Comparison of ENCODE assay signal across 8 cellular contexts in the genomic region with DNA sequence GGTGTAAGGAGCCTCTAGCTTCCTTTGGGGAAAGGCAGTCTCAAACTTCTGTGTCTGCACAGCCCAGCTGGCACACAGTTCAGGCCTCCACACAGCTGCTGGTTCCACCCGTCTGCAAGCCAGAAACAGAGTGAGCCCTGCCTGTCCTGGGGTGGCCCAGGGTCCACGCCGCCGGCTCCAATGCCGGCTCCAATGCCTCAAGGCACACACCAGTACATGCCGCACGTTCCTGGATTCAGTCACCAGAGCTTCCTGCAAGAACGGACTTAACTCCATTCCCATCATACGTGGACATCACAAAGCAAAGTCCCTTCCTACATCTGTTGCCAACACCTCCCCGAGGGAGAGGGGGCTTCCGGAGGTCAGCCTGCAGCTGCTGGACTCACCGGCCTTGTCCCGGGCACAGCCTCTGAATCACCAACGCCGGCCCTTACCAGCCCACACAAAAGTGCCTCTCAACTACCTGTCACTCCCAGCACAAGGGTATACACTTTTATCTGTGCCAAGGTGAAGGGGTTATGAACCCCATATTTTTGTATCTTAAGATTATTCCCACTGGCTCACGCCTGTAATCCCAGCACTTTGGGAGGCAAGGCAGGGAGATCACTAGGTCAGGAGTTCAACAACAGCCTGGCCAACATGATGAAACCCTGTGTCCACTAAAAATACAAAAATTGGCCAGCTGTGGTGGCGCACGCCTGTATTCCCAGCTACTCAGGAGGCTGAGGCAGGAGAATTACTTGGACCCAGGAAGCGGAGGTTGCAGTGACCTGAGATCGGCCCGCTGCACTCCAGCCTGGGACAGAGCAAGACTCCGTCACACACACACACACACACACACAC. TPM values are rescaled to one million over a fixed set of nuclear protein-coding genes. Genes with fewer than 3 reads are reported as not detected.
DNase-seq lines count a peak whose midpoint lies in the region; ATAC-seq, FAIRE-seq and TF ChIP-seq lines count a peak whose summit lies in the region.

No MANE protein-coding gene starts in this region.

- H3K9me3 ChIP-seq in colonic mucosa = no peaks in the 10 kb centered on the region
- H3K9me3 ChIP-seq in kidney (ENCODE audit: control insufficient read depth in 1 of 2, low read length in 2 of 2) = no peaks in the 10 kb centered on the region
- H3K9me3 ChIP-seq in skeletal muscle satellite cell (replicated peaks; ENCODE audit: low read length) = no peaks in the 10 kb centered on the region

- no peak for FAIRE-seq in kidney (lab: Jason Lieb, UNC)

- intact Hi-C loops in colonic mucosa (cut with DNase I) (no loop called here), kidney (cut with DNase I) (no loop called here)

- no peak for TF ChIP-seq CTCF in colonic mucosa (IDR thresholded peaks at IDR 0.05)
- no peak for TF ChIP-seq CTCF in kidney (IDR thresholded peaks at IDR 0.05; ENCODE audit: borderline replicate concordance, extremely low read depth, insufficient read depth)

- H3K9ac ChIP-seq in colonic mucosa (ENCODE audit: low read depth in 2 of 2, low read length in 2 of 2) (peak overlapping the region; percentile 12 to 46), kidney (ENCODE audit: low read length in 2 of 2) (peak overlapping the region in 1 of 2 donors; percentile 67), skeletal muscle satellite cell (ENCODE audit: low read depth, low read length) (peak overlapping the region; percentile 60)

- H3K36me3 ChIP-seq in H7 (replicated peaks; ENCODE audit: control insufficient read depth, insufficient read depth, low read length) (peaks cover 4% of the 10 kb centered on the region), colonic mucosa (no peaks in the 10 kb centered on the region), kidney (ENCODE audit: control insufficient read depth in 1 of 2, insufficient read depth in 2 of 2, low read length in 2 of 2) (peaks cover 3 to 18% of the 10 kb centered on the region in 2 donors), skeletal muscle satellite cell (ENCODE audit: insufficient read depth, low read length) (peaks cover 34% of the 10 kb centered on the region)

- H3K4me3 ChIP-seq in H7 (ENCODE audit: insufficient read depth, low read depth, low read length) (no peak overlapping the region), colonic mucosa (no peak overlapping the region), kidney (ENCODE audit: low read length in 2 of 2) (peak overlapping the region in 1 of 2 donors; percentile 8), skeletal muscle satellite cell (ENCODE audit: low read length) (peak overlapping the region; percentile 53)

- peak overlapping the region; percentile 73 for H3K4me2 ChIP-seq in skeletal muscle satellite cell (ENCODE audit: low read length)

- no peak for ATAC-seq in HG03565 (IDR thresholded peaks at IDR 0.05; ENCODE audit: unreplicated experiment)

- H3K27ac ChIP-seq in colonic mucosa (peak overlapping the region; percentile 29), kidney (ENCODE audit: low read depth in 2 of 2, low read length in 2 of 2) (peak overlapping the region; percentile 84 to 90)

- H3K27me3 ChIP-seq in H7 (ENCODE audit: control insufficient read depth, insufficient read depth, low read length) (no peaks in the 10 kb centered on the region), colonic mucosa (no peaks in the 10 kb centered on the region), skeletal muscle satellite cell (ENCODE audit: control insufficient read depth, insufficient read depth, low read length) (no peaks in the 10 kb centered on the region)

- peak; percentile 48 for DNase-seq in H7
- DNase-seq in colonic mucosa = no peak
- DNase-seq in kidney = peak; percentile 85
- no peak for DNase-seq in NCI-H748 treated with DMSO at 0.1 percent for 48 hours (lab: John Stamatoyannopoulos, UW)
- no peak for DNase-seq in NCI-H82 (lab: John Stamatoyannopoulos, UW)
- no peak for DNase-seq in cortex of kidney (lab: John Stamatoyannopoulos, UW)

- peaks cover 5% of the 10 kb centered on the region for H3K4me1 ChIP-seq in colonic mucosa
- H3K4me1 ChIP-seq in kidney (ENCODE audit: control insufficient read depth in 1 of 2, insufficient read depth in 1 of 2, low read depth in 1 of 2, low read length in 2 of 2) = peaks cover 41 to 45% of the 10 kb centered on the region in 2 donors
- peaks cover 70% of the 10 kb centered on the region for H3K4me1 ChIP-seq in skeletal muscle satellite cell (ENCODE audit: control insufficient read depth, insufficient read depth, low read length)

RNA-seq across cellular contexts. Expression of a gene that starts 8.4 kb away (rescaled TPM):
- total RNA-seq in H7 (2014; rRNA removed; shearing (Covaris generic)) = 73.1 and 97.7 TPM in 2 replicates
- total RNA-seq in colonic mucosa (10 to 100 TPM; 54.0 to 66.6 TPM), kidney (52.7 TPM)
- polyA plus RNA-seq in kidney (ENCODE audit: insufficient read depth, low read depth, low replicate concordance) = 34.8 TPM
- total RNA-seq in skeletal muscle satellite cell (2012; rRNA removed) = 91.8 and 122 TPM in 2 replicates

RNA-seq across cellular contexts. Expression of a gene that starts 10.5 kb away (rescaled TPM):
- total RNA-seq in H7 (2014; rRNA removed; shearing (Covaris generic)) = 121 and 122 TPM in 2 replicates
- total RNA-seq in colonic mucosa (10 to 100 TPM; 15.6 to 53.2 TPM), kidney (10.0 TPM)
- 2.7 TPM for polyA plus RNA-seq in kidney (ENCODE audit: insufficient read depth, low read depth, low replicate concordance)
- total RNA-seq in skeletal muscle satellite cell (2012; rRNA removed) = 9.8 and 17.2 TPM in 2 replicates

RNA-seq across cellular contexts. Expression of a gene that starts 48.6 kb away (rescaled TPM):
- total RNA-seq in H7 (2014; rRNA removed; shearing (Covaris generic)) = 11.4 and 17.4 TPM in 2 replicates
- total RNA-seq in colonic mucosa = 10 to 100 TPM; 38.0 to 63.2 TPM
- 24.1 TPM for total RNA-seq in kidney
- polyA plus RNA-seq in kidney (ENCODE audit: insufficient read depth, low read depth, low replicate concordance) = 43.5 TPM
- 3.7 and 4.8 TPM in 2 replicates for total RNA-seq in skeletal muscle satellite cell (2012; rRNA removed)

RNA-seq across cellular contexts. Expression of a gene that starts 53.3 kb away (rescaled TPM):
- 14.2 and 18.0 TPM in 2 replicates for total RNA-seq in H7 (2014; rRNA removed; shearing (Covaris generic))
- total RNA-seq in colonic mucosa (100 to 1,000 TPM; 197 to 218 TPM), kidney (32.3 TPM)
- polyA plus RNA-seq in kidney (ENCODE audit: insufficient read depth, low read depth, low replicate concordance) = 61.5 TPM
- 2.0 and 2.5 TPM in 2 replicates for total RNA-seq in skeletal muscle satellite cell (2012; rRNA removed)

Comparison
In these comparisons a context has a peak if more than half of its experiments do, and no peak if none do; other contexts are left out.
1. DNase-seq: peak in H7 (single experiment) and kidney (single experiment); none in colonic mucosa (single experiment), NCI-H748 treated with DMSO at 0.1 percent for 48 hours (single experiment), NCI-H82 (single experiment) and cortex of kidney (single experiment).